Comparison of ENCODE assay signal across 9 cellular contexts in genomic region chr7:70776627-70777101, GRCh38.
DNase-seq lines count a peak whose midpoint lies in the region; ATAC-seq and TF ChIP-seq lines count a peak whose summit lies in the region.
"Had no signal": no experiment of that assay in that cellular context is flagged by ENCODE, and none has a peak within 500 bp of the region (broad histone marks: within the 10 kb centered on the region; RNA-seq: fewer than 3 reads in every experiment).

No MANE protein-coding gene starts in this region.

- intact Hi-C loops in left lung (cut with DNase I), result no loop called here

- CTCF ChIA-PET in CD8-positive, alpha-beta memory T cell (lab: Charles Lee), result no interaction called here

- POLR2A ChIA-PET in CD8-positive, alpha-beta memory T cell (lab: Charles Lee), result no interaction called here

- no peaks in the 10 kb centered on the region for H4K20me1 ChIP-seq in GM23248 (ENCODE audit: insufficient read depth)

- peaks cover 5% of the 10 kb centered on the region for H3K4me1 ChIP-seq in CD8-positive, alpha-beta memory T cell (ENCODE audit: insufficient read depth, low read length)
- no peaks in the 10 kb centered on the region for H3K4me1 ChIP-seq in GM23248 (ENCODE audit: insufficient read depth)
- H3K4me1 ChIP-seq in left lung, result no peaks in the 10 kb centered on the region

- H3K4me1 Mint-ChIP-seq in CD8-positive, alpha-beta memory T cell, result peaks cover 27 to 56% (median 34%) of the 10 kb centered on the region in 3 donors

- no peak for TF ChIP-seq CTCF in left lung (IDR thresholded peaks at IDR 0.05)

- H3K27ac ChIP-seq in CD8-positive, alpha-beta memory T cell (ENCODE audit: low read depth, low read length), result no peak overlapping the region
- H3K27ac ChIP-seq in GM23248, result no peak overlapping the region
- H3K27ac ChIP-seq in left lung, result no peak overlapping the region

- WGBS in GM23248 (ENCODE audit: low coverage in 1 of 2, low lambda C conversion rate in 2 of 2, missing lambda C conversion rate in 2 of 2), 2 experiments, result 16 to 37% methylated on average over 7 of the region's 7 CpGs

- in situ Hi-C loops in GM23248 (cut with MboI), result no loop called here

- no peaks in the 10 kb centered on the region for H3K9me3 Mint-ChIP-seq in CD8-positive, alpha-beta memory T cell

- ATAC-seq in left lung (peak; percentile 67), HG02884 (IDR thresholded peaks at IDR 0.05; ENCODE audit: unreplicated experiment) (no peak), GM19328 (IDR thresholded peaks at IDR 0.05; ENCODE audit: unreplicated experiment) (no peak)
- ATAC-seq: left lobe of liver had no signal

- no peaks in the 10 kb centered on the region for H3K27me3 ChIP-seq in CD8-positive, alpha-beta memory T cell (ENCODE audit: insufficient read depth, low read length, poor library complexity, severe bottlenecking)
- no peaks in the 10 kb centered on the region for H3K27me3 ChIP-seq in GM23248 (replicated peaks; ENCODE audit: insufficient read depth)
- H3K27me3 ChIP-seq in left lung, result no peaks in the 10 kb centered on the region

- H3K36me3 ChIP-seq in CD8-positive, alpha-beta memory T cell (ENCODE audit: insufficient read depth, low read length), result no peaks in the 10 kb centered on the region
- peaks cover 11% of the 10 kb centered on the region; the same call in 1 of the 2 replicates for H3K36me3 ChIP-seq in GM23248 (ENCODE audit: low read depth)
- H3K36me3 ChIP-seq in left lung, result peaks cover 0 to 51% of the 10 kb centered on the region in 2 donors

- H3K27ac Mint-ChIP-seq in CD8-positive, alpha-beta memory T cell, result peak overlapping the region in 7 of 8 donors; percentile 27 to 88 (median 72)

- no peak overlapping the region for H3K4me2 ChIP-seq in GM23248 (ENCODE audit: unreplicated experiment)

- DNase-seq in CD8-positive, alpha-beta memory T cell, result no peak
- DNase-seq in GM23248 (peak; percentile 47), left lung (no peak), cerebellar nuclear complex (lab: John Stamatoyannopoulos, UW) (no peak), SW 1271 (lab: John Stamatoyannopoulos, UW) (no peak)
- peak; percentile 16 for DNase-seq in activated T-helper 9 cell treated with anti-CD3 and anti-CD28 coated beads, Interleukin-2, amount 50 U/mL, for 16 hours (ENCODE audit: low read depth)

- H3K36me3 Mint-ChIP-seq in CD8-positive, alpha-beta memory T cell, result peaks cover 6 to 90% (median 23%) of the 10 kb centered on the region in 3 donors

- no peaks in the 10 kb centered on the region for H3K27me3 Mint-ChIP-seq in CD8-positive, alpha-beta memory T cell

- no peaks in the 10 kb centered on the region for H3F3A ChIP-seq in GM23248 (ENCODE audit: insufficient read depth)

- H3K9me3 ChIP-seq in CD8-positive, alpha-beta memory T cell (ENCODE audit: low read length), result no peaks in the 10 kb centered on the region
- H3K9me3 ChIP-seq in GM23248 (ENCODE audit: low read depth) (no peaks in the 10 kb centered on the region), left lung (no peaks in the 10 kb centered on the region)

- H3K4me3 ChIP-seq in CD8-positive, alpha-beta memory T cell (ENCODE audit: low read length), result no peak overlapping the region
- H3K4me3 ChIP-seq in GM23248, result no peak overlapping the region
- H3K4me3 ChIP-seq in left lung, result no peak overlapping the region

- H3K4me3 Mint-ChIP-seq in CD8-positive, alpha-beta memory T cell, result peak overlapping the region in 3 of 7 donors; percentile 3 to 5 (median 4)

- H3K9me2 ChIP-seq in GM23248 (ENCODE audit: insufficient read depth), result no peaks in the 10 kb centered on the region

- H3K9ac ChIP-seq in GM23248, result no peak overlapping the region

- no peaks in the 10 kb centered on the region for H3K79me2 ChIP-seq in GM23248 (ENCODE audit: insufficient read depth)

- H2AFZ ChIP-seq in GM23248, result no peak overlapping the region

Comparison
In these comparisons a context has a peak if more than half of its experiments do, and no peak if none do; other contexts are left out.
1. DNase-seq: peak in GM23248 (single experiment) and activated T-helper 9 cell treated with anti-CD3 and anti-CD28 coated beads, Interleukin-2, amount 50 U/mL, for 16 hours (single experiment); none in CD8-positive, alpha-beta memory T cell (0 of 5), left lung (0 of 2), cerebellar nuclear complex (0 of 2) and SW 1271 (0 of 2).